9 cellular contexts compared by ENCODE assay signal in genomic region chr1:161069201-161069685, GRCh38. TPM values are rescaled to one million over a fixed set of nuclear protein-coding genes. Genes with fewer than 3 reads are reported as not detected.
DNase-seq lines count a peak whose midpoint lies in the region; ATAC-seq and TF ChIP-seq lines count a peak whose summit lies in the region.
"Had no signal": no experiment of that assay in that cellular context is flagged by ENCODE, and none has a peak within 500 bp of the region (broad histone marks: within the 10 kb centered on the region; RNA-seq: fewer than 3 reads in every experiment).

No MANE protein-coding gene starts in this region.

- H3K36me3 ChIP-seq in adrenal gland (replicated peaks in 1 of 2), result no peaks in the 10 kb centered on the region
- H3K36me3 ChIP-seq in prostate gland, result no peaks in the 10 kb centered on the region
- H3K36me3 ChIP-seq in PC-9 (ENCODE audit: low read depth), result no peaks in the 10 kb centered on the region

- H3K9me2 ChIP-seq in PC-9 (ENCODE audit: insufficient read depth), result no peaks in the 10 kb centered on the region

- intact Hi-C loops in adrenal gland (cut with DNase I), result no loop called here
- intact Hi-C loops in prostate gland (cut with DNase I), result no loop called here
- intact Hi-C loops in PC-9 (cut with micrococcal nuclease; ENCODE audit: unreplicated experiment), result no loop called here

- TF ChIP-seq CTCF in adrenal gland (IDR thresholded peaks at IDR 0.05) (no peak), prostate gland (IDR thresholded peaks at IDR 0.05) (no peak), PC-9 (conservative IDR thresholded peaks at IDR 0.05) (no peak)

- no peak overlapping the region for H3K4me2 ChIP-seq in PC-9

- H3F3A ChIP-seq in PC-9 (ENCODE audit: insufficient read depth, low read depth), result no peaks in the 10 kb centered on the region; the same call in none of the 2 replicates

- TF ChIP-seq POLR2A in adrenal gland (IDR thresholded peaks at IDR 0.05) (no peak), prostate gland (IDR thresholded peaks at IDR 0.05) (no peak)

- BruUV-seq in PC-9 (replicated peaks; lab: Mats Ljungman, UMichigan), result no TSS peak

- H3K27ac ChIP-seq in adrenal gland (peak overlapping the region; percentile 13 to 87 (median 56)), prostate gland (no peak overlapping the region), PC-9 (no peak overlapping the region)

- H3K27me3 ChIP-seq in adrenal gland (peaks cover 6% of the 10 kb centered on the region), prostate gland (replicated peaks; ENCODE audit: insufficient read depth) (no peaks in the 10 kb centered on the region), PC-9 (ENCODE audit: insufficient read depth, low read depth) (no peaks in the 10 kb centered on the region)

- peak; percentile 1 for ATAC-seq in GM18511 (IDR thresholded peaks at IDR 0.05; ENCODE audit: unreplicated experiment)
- ATAC-seq in HG03432 (IDR thresholded peaks at IDR 0.05; ENCODE audit: unreplicated experiment), result peak; percentile 1

- H3K9me3 ChIP-seq in adrenal gland (replicated peaks in 1 of 3), result no peaks in the 10 kb centered on the region
- no peaks in the 10 kb centered on the region for H3K9me3 ChIP-seq in prostate gland
- no peaks in the 10 kb centered on the region for H3K9me3 ChIP-seq in PC-9 (ENCODE audit: insufficient read depth, low read depth)

- no peaks in the 10 kb centered on the region for H3K79me2 ChIP-seq in PC-9 (ENCODE audit: low read depth)

- WGBS in adrenal gland, 4 donors, result 67 to 81% (median 76%) methylated on average over 11 of the region's 11 CpGs
- 80% methylated on average over 11 of the region's 11 CpGs for WGBS in prostate gland

- H2AFZ ChIP-seq in PC-9, result no peak overlapping the region

- DNase-seq in adrenal gland (no peak), prostate gland (ENCODE audit: low spot score) (no peak), PC-9 (no peak), HEK293T (ENCODE audit: extremely low spot score) (no peak), NCI-H510A (lab: John Stamatoyannopoulos, UW) (no peak), kidney tubule cell (ENCODE audit: low spot score) (no peak)
- DNase-seq: PC-3 had no signal

- no peaks in the 10 kb centered on the region for H4K20me1 ChIP-seq in PC-9 (ENCODE audit: insufficient read depth)

- POLR2A ChIA-PET in PC-9 (lab: Charles Lee; ENCODE audit: unreplicated experiment), result no interaction called here
- POLR2A ChIA-PET in HEK293T (lab: Yijun Ruan, JAX), result no interaction called here

- CTCF ChIA-PET in PC-9 (lab: Charles Lee), result interaction anchor here (0.9 kb wide), 1 partner anchor 72 kb away, joined by 3 read pairs; no protein-coding TSS in a partner anchor
- CTCF ChIA-PET in HEK293T (lab: Yijun Ruan, JAX), result no interaction called here

- H3K4me3 ChIP-seq in adrenal gland (peak overlapping the region in 1 of 4 donors; percentile 55), prostate gland (peak overlapping the region; percentile 2 to 5), PC-9 (no peak overlapping the region)

- H3K4me1 ChIP-seq in adrenal gland (replicated peaks in 1 of 2), result no peaks in the 10 kb centered on the region
- no peaks in the 10 kb centered on the region for H3K4me1 ChIP-seq in prostate gland (replicated peaks)
- no peaks in the 10 kb centered on the region for H3K4me1 ChIP-seq in PC-9 (replicated peaks; ENCODE audit: insufficient read depth)

TF ChIP-seq in HEK293T, 16 proteins besides CTCF, POLR2A, EP300 and RAD21:
- no peak for TF ChIP-seq ARNT (IDR thresholded peaks at IDR 0.05)
- no peak for TF ChIP-seq PKNOX1 (IDR thresholded peaks at IDR 0.05)
- no peak for TF ChIP-seq L3MBTL2 (conservative IDR thresholded peaks at IDR 0.05)
- TF ChIP-seq ELF4 (IDR thresholded peaks at IDR 0.05), result no peak
- TF ChIP-seq SUZ12 (IDR thresholded peaks at IDR 0.05), result no peak
- no peak for TF ChIP-seq FOXM1 (IDR thresholded peaks at IDR 0.05; ENCODE audit: borderline replicate concordance)
- TF ChIP-seq BHLHE40 (IDR thresholded peaks at IDR 0.05; ENCODE audit: borderline replicate concordance), result no peak
- no peak for TF ChIP-seq CTBP1 (IDR thresholded peaks at IDR 0.05; ENCODE audit: borderline replicate concordance)
- no peak for TF ChIP-seq FOXK2 (IDR thresholded peaks at IDR 0.05)
- no peak for TF ChIP-seq FOXA1 (IDR thresholded peaks at IDR 0.05)
- TF ChIP-seq ZNF384 (IDR thresholded peaks at IDR 0.05), result no peak
- TF ChIP-seq SP1 (IDR thresholded peaks at IDR 0.05), result no peak
- no peak for TF ChIP-seq TARDBP (IDR thresholded peaks at IDR 0.05)
- TF ChIP-seq HDGF (IDR thresholded peaks at IDR 0.05; ENCODE audit: borderline replicate concordance), result no peak

RNA-seq across cellular contexts. Expression of gene ARHGAP30, which starts 0.4 kb away (rescaled TPM):
- total RNA-seq in adrenal gland (10 to 100 TPM in 5 of 8 donors, 1 to 10 TPM in 3; 3.7 to 15.7 (median 10.5) TPM), prostate gland (1 to 10 TPM; 3.2 to 5.3 TPM), PC-9 (2021) (0.46 and 0.65 TPM in 2 replicates)
- polyA plus RNA-seq in adrenal gland, result 10 to 100 TPM in 1 of 3 donors, 1 to 10 TPM in 2; 3.7 to 17.5 (median 4.5) TPM

RNA-seq across cellular contexts. Expression of gene NECTIN4, which starts 20.1 kb away (rescaled TPM):
- not detected for total RNA-seq in adrenal gland
- under 1 TPM in 1 of 3 donors, not detected in 2; 0.10 TPM for polyA plus RNA-seq in adrenal gland
- 10 to 100 TPM in 1 of 2 donors, 1 to 10 TPM in 1; 9.6 to 18.6 TPM for total RNA-seq in prostate gland
- 8.8 and 9.0 TPM in 2 replicates for total RNA-seq in PC-9 (2021)

RNA-seq across cellular contexts. Expression of gene USF1, which starts 23.5 kb away (rescaled TPM):
- total RNA-seq in adrenal gland, result 10 to 100 TPM; 41.3 to 82.9 (median 63.7) TPM
- 100 to 1,000 TPM in 2 of 3 donors, 10 to 100 TPM in 1; 48.0 to 153 (median 144) TPM for polyA plus RNA-seq in adrenal gland
- 10 to 100 TPM; 46.3 to 65.8 TPM for total RNA-seq in prostate gland
- total RNA-seq in PC-9 (2021), result 34.8 and 43.2 TPM in 2 replicates

RNA-seq across cellular contexts. Expression of gene KLHDC9, which starts 28.9 kb away (rescaled TPM):
- total RNA-seq in adrenal gland (10 to 100 TPM in 7 of 8 donors, 1 to 10 TPM in 1; 5.2 to 28.1 (median 19.6) TPM), prostate gland (10 to 100 TPM; 24.8 to 33.3 TPM), PC-9 (2021) (5.6 and 7.4 TPM in 2 replicates)
- polyA plus RNA-seq in adrenal gland, result 10 to 100 TPM in 2 of 3 donors, 1 to 10 TPM in 1; 5.5 to 25.4 (median 24.4) TPM

RNA-seq across cellular contexts. Expression of gene TSTD1, which starts 30.5 kb away (rescaled TPM):
- total RNA-seq in adrenal gland (100 to 1,000 TPM in 3 of 8 donors, 10 to 100 TPM in 5; 46.3 to 280 (median 93.3) TPM), prostate gland (100 to 1,000 TPM; 137 to 648 TPM), PC-9 (2021) (51.4 and 70.8 TPM in 2 replicates)
- 100 to 1,000 TPM in 2 of 3 donors, 10 to 100 TPM in 1; 57.8 to 153 (median 109) TPM for polyA plus RNA-seq in adrenal gland

Comparison
In these comparisons a context has a peak if more than half of its experiments do, and no peak if none do; other contexts are left out.
1. H3K27ac ChIP-seq: peak in adrenal gland (5 of 5); none in prostate gland (0 of 2) and PC-9 (single experiment).